In genomic region chr9:36328798-36329411, GRCh38 we compare ENCODE assay signal across 8 cellular contexts.
DNase-seq lines count a peak whose midpoint lies in the region; ATAC-seq and TF ChIP-seq lines count a peak whose summit lies in the region.

No MANE protein-coding gene starts in this region.

- TF ChIP-seq CTCF in Peyer's patch (IDR thresholded peaks at IDR 0.05) (peak; percentile 45 to 97 (median 90)), body of pancreas (IDR thresholded peaks at IDR 0.05) (peak; percentile 58 to 84 (median 82))

- in situ Hi-C loops in KBM-7 (cut with MboI; ENCODE audit: low pct_unique_long_range_greater_than_20kb, low sequenced_read_pairs) = no loop called here

- H3K4me1 ChIP-seq in Peyer's patch (peaks cover 0 to 6% (median 3%) of the 10 kb centered on the region in 4 donors), body of pancreas (no peaks in the 10 kb centered on the region)

- peaks cover 0 to under 1% (median 0%) of the 10 kb centered on the region in 3 donors for H3K36me3 ChIP-seq in Peyer's patch
- no peaks in the 10 kb centered on the region for H3K36me3 ChIP-seq in body of pancreas (replicated peaks in 1 of 2; ENCODE audit: insufficient read depth in 1 of 2, low read depth in 2 of 2)

- H3K27ac ChIP-seq in Peyer's patch = no peak overlapping the region
- no peak overlapping the region for H3K27ac ChIP-seq in body of pancreas

- no peaks in the 10 kb centered on the region for H3K36me3 Mint-ChIP-seq in immature natural killer cell

- 15 to 22% methylated on average over 9 of the region's 9 CpGs for WGBS in body of pancreas, 2 donors

- TF ChIP-seq POLR2A in Peyer's patch (IDR thresholded peaks at IDR 0.05) (no peak), body of pancreas (IDR thresholded peaks at IDR 0.05) (no peak)

- H3K4me3 Mint-ChIP-seq in immature natural killer cell = no peak overlapping the region

- H3K4me3 ChIP-seq in Peyer's patch (no peak overlapping the region), body of pancreas (no peak overlapping the region)

- H3K4me1 Mint-ChIP-seq in immature natural killer cell = peaks cover 0 to 3% of the 10 kb centered on the region in 2 donors

- H3K9me3 ChIP-seq in Peyer's patch = no peaks in the 10 kb centered on the region
- no peaks in the 10 kb centered on the region for H3K9me3 ChIP-seq in body of pancreas

- H3K27me3 Mint-ChIP-seq in immature natural killer cell (ENCODE audit: low read depth in 3 of 3) = peaks cover 0 to 6% (median 2%) of the 10 kb centered on the region in 3 donors

- intact Hi-C loops in body of pancreas (cut with DNase I) = no loop called here

- no peak overlapping the region for H3K27ac Mint-ChIP-seq in immature natural killer cell

- H3K9me3 Mint-ChIP-seq in immature natural killer cell = no peaks in the 10 kb centered on the region

- peak; percentile 78 for ATAC-seq in body of pancreas

- DNase-seq in activated CD4-positive, CD25-positive, alpha-beta regulatory T cell (lab: John Stamatoyannopoulos, UW) = peak in 3 of 4 experiments; percentile 3 to 15 (median 12)
- DNase-seq in activated CD4-positive, CD25-positive, alpha-beta regulatory T cell treated with anti-CD3 and anti-CD28 coated beads, Interleukin-2, amount 50 U/mL, for 72 hours = no peak
- DNase-seq in KBM-7 = peak; percentile 78
- peak in 2 of 3 donors; percentile 31 to 62 for DNase-seq in Peyer's patch
- peak; percentile 46 to 64 (median 48) for DNase-seq in body of pancreas
- DNase-seq in immature natural killer cell = peak; percentile 45 to 58 (median 49)
- DNase-seq in stimulated activated CD4-positive, alpha-beta T cell treated with anti-CD3 and anti-CD28 coated beads, Interleukin-2, amount 100 ng/mL, for 48 hours = peak; percentile 50 to 53
- no peak for DNase-seq in ureter (ENCODE audit: low spot score)

- H3K27me3 ChIP-seq in Peyer's patch (no peaks in the 10 kb centered on the region), body of pancreas (no peaks in the 10 kb centered on the region)

Comparison
In these comparisons a context has a peak if more than half of its experiments do, and no peak if none do; other contexts are left out.
1. DNase-seq: peak in activated CD4-positive, CD25-positive, alpha-beta regulatory T cell (3 of 4), KBM-7 (single experiment), Peyer's patch (2 of 3), body of pancreas (4 of 4), immature natural killer cell (3 of 3) and stimulated activated CD4-positive, alpha-beta T cell treated with anti-CD3 and anti-CD28 coated beads, Interleukin-2, amount 100 ng/mL, for 48 hours (2 of 2); none in activated CD4-positive, CD25-positive, alpha-beta regulatory T cell treated with anti-CD3 and anti-CD28 coated beads, Interleukin-2, amount 50 U/mL, for 72 hours (single experiment) and ureter (single experiment).